In genomic region chr7:104052979-104053378, GRCh38 we compare ENCODE assay signal across 34 cellular contexts.
"Had no signal": no experiment of that assay in that cellular context is flagged by ENCODE, and none has a peak within 500 bp of the region (broad histone marks: within the 10 kb centered on the region; RNA-seq: fewer than 3 reads in every experiment).

No MANE protein-coding gene starts in this region.

- H3K4me1 ChIP-seq: adrenal gland, ascending aorta, body of pancreas, breast epithelium had no signal

- H3K36me3 ChIP-seq: adrenal gland, ascending aorta, brain microvascular endothelial cell, breast epithelium, cardiac muscle cell had no signal

- H3K9me3 ChIP-seq: adrenal gland, ascending aorta, body of pancreas, breast epithelium had no signal

- FAIRE-seq: astrocyte, bronchial epithelial cell had no signal

- DNase-seq: activated effector memory CD4-positive, alpha-beta T cell treated with anti-CD3 and anti-CD28 coated beads, Interleukin-2, amount 50 U/mL, for 16 hours; activated effector memory CD4-positive, alpha-beta T cell treated with Interleukin-2 at 50 U/mL for 16 hours; activated gamma-delta T cell; activated gamma-delta T cell treated with Interleukin-2 at 50 U/mL for 16 hours; activated naive CD4-positive, alpha-beta T cell; activated naive CD4-positive, alpha-beta T cell treated with anti-CD3 and anti-CD28 coated beads for 36 hours; activated naive CD4-positive, alpha-beta T cell treated with anti-CD3 and anti-CD28 coated beads, Interleukin-2, amount 10 ng/mL, durations not matched to agents 7 days and 5 days; activated naive CD4-positive, alpha-beta T cell treated with anti-CD3 and anti-CD28 coated beads, Interleukin-2, amount 50 U/mL, for 16 hours; activated naive CD4-positive, alpha-beta T cell treated with Interleukin-2 at 50 U/mL for 16 hours; activated naive CD8-positive, alpha-beta T cell treated with anti-CD3 and anti-CD28 coated beads for 36 hours; activated naive CD8-positive, alpha-beta T cell treated with anti-CD3 and anti-CD28 coated beads, Interleukin-2, amount 10 ng/mL, durations not matched to agents 7 days and 5 days; activated naive CD8-positive, alpha-beta T cell treated with anti-CD3 and anti-CD28 coated beads, Interleukin-2, amount 50 U/mL, for 24 hours; activated T-cell treated with anti-CD3 and anti-CD28 coated beads, Interleukin-2, amount 50 U/mL, for 1 hour; activated T-cell treated with anti-CD3 and anti-CD28 coated beads, Interleukin-2, amount 50 U/mL, for 24 hours; activated T-cell treated with anti-CD3 and anti-CD28 coated beads, Interleukin-2, amount 50 U/mL, for 4 hours; activated T-cell treated with anti-CD3 and anti-CD28 coated beads, Interleukin-2, amount 50 U/mL, for 48 hours; activated T-cell treated with anti-CD3 and anti-CD28 coated beads, Interleukin-2, amount 50 U/mL, for 72 hours; adrenal gland; amniotic stem cell; amygdala; anterior cingulate cortex; aorta; body of pancreas; brain microvascular endothelial cell; caudate nucleus; central memory CD4-positive, alpha-beta T cell; cerebellar nuclear complex had no signal

- H3K4me3 ChIP-seq: adrenal gland, ascending aorta, body of pancreas, breast epithelium, cardiac muscle cell had no signal

- H3K27me3 ChIP-seq: adrenal gland, ascending aorta, body of pancreas, brain microvascular endothelial cell, breast epithelium, cardiac muscle cell had no signal

- ATAC-seq: activated naive CD4-positive, alpha-beta T cell treated with anti-CD3 and anti-CD28 coated beads, Interleukin-2, amount 50 U/mL, for 72 hours; activated naive CD8-positive, alpha-beta T cell treated with anti-CD3 and anti-CD28 coated beads, Interleukin-2, amount 50 U/mL, for 24 hours; activated T-cell treated with anti-CD3 and anti-CD28 coated beads, Interleukin-2, amount 50 U/mL, for 4 hours; activated T-cell treated with anti-CD3 and anti-CD28 coated beads, Interleukin-2, amount 50 U/mL, for 72 hours; activated T-helper 17 cell treated with anti-CD3 and anti-CD28 coated beads, Interleukin-2, amount 50 U/mL, for 72 hours; body of pancreas had no signal

- H3K27ac ChIP-seq: adrenal gland, ascending aorta, body of pancreas, brain microvascular endothelial cell, breast epithelium, cardiac muscle cell had no signal
